1 cellular context compared by ENCODE assay signal in genomic region chr16:90008708-90009145, GRCh38.
TF ChIP-seq lines count a peak whose summit lies in the region.

No MANE protein-coding gene starts in this region.

TF ChIP-seq in HEK293, 187 proteins besides CTCF, POLR2A, EP300 and RAD21 (continued from another document):
- TF ChIP-seq ZNF623 (tag by site-specific recombination; IDR thresholded peaks at IDR 0.05) (no peak), BCL11A (tag by site-specific recombination; IDR thresholded peaks at IDR 0.05; ENCODE audit: low read depth) (no peak)
